In the genomic region with DNA sequence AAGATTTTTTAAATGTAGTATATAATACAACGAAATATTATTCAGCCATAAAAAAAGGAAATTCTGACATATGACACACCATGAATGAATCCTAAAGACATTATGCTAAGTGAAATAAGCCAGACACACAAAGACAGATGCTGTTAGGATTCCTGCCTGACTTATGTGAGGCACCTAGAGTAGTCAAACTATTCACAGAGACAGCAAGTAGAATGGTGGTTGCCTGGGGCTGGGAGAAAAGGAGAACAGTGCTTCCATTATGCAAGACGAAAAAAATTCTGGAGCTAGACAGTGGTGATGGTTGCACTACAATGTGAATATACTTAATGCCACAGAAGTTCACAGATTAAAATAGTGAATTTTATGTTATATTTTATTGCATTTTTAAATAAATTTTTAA, we compare ENCODE assay signal across 24 cellular contexts.
"Had no signal": no experiment of that assay in that cellular context is flagged by ENCODE, and none has a peak within 500 bp of the region (broad histone marks: within the 10 kb centered on the region; RNA-seq: fewer than 3 reads in every experiment).

No MANE protein-coding gene starts in this region.

- H3K9ac ChIP-seq: neural progenitor cell, parathyroid adenoma had no signal

- H2AFZ ChIP-seq: neural progenitor cell, parathyroid adenoma had no signal

- H3K4me2 ChIP-seq: neural progenitor cell had no signal

- H3K9me3 ChIP-seq: ovary, right lobe of liver, sigmoid colon, stomach, thoracic aorta, thyroid gland, tibial nerve, upper lobe of right lung, uterus had no signal

- H3K79me2 ChIP-seq: parathyroid adenoma had no signal

- H3K36me3 ChIP-seq: neural progenitor cell, ovary, right lobe of liver, sigmoid colon, stomach, thoracic aorta, thyroid gland, tibial nerve, upper lobe of right lung, uterus had no signal

- DNase-seq: natural killer cell; occipital lobe; ovary; posterior cingulate gyrus; psoas muscle; right cardiac atrium; right lobe of liver; sigmoid colon; small intestine; stimulated activated CD4-positive, alpha-beta T cell treated with anti-CD3 and anti-CD28 coated beads, Interleukin-15, amount 100 ng/mL, for 24 hours; stimulated activated CD4-positive, alpha-beta T cell treated with anti-CD3 and anti-CD28 coated beads, Interleukin-2, amount 100 ng/mL, for 24 hours; stimulated activated CD4-positive, alpha-beta T cell treated with anti-CD3 and anti-CD28 coated beads, Interleukin-2, amount 100 ng/mL, for 48 hours; stimulated activated CD4-positive, alpha-beta T cell treated with anti-CD3 and anti-CD28 coated beads, Interleukin-4, amount 100 ng/mL, for 24 hours; stimulated activated naive B cell treated with anti-CD40 and anti-IgM and Interleukin-4, amounts not matched to agents 10 μg/mL and 1 μg/mL and 100 μg/mL, for 72 hours; stimulated activated naive CD4-positive, alpha-beta T cell treated with Interleukin-2 at 50 U/mL for 16 hours; stomach; thyroid gland; upper lobe of right lung; uterus had no signal

- H3K27ac ChIP-seq: neural progenitor cell, ovary, parathyroid adenoma, psoas muscle, right lobe of liver, sigmoid colon, stomach, thoracic aorta, thyroid gland, tibial nerve, upper lobe of right lung, uterus had no signal

- H3K4me3 ChIP-seq: neural progenitor cell, ovary, psoas muscle, right lobe of liver, sigmoid colon, stomach, thoracic aorta, thyroid gland, tibial nerve, upper lobe of right lung, uterus had no signal

- ATAC-seq: natural killer cell; psoas muscle; right cardiac atrium; right lobe of liver; stimulated activated effector memory CD8-positive, alpha-beta T cell treated with anti-CD3 and anti-CD28 coated beads, Interleukin-12 subunit alpha, Interleukin-12 subunit beta, amount 100 ng/mL, for 72 hours; stimulated activated naive B cell treated with anti-CD40 and anti-IgM and Interleukin-4, amounts not matched to agents 10 μg/mL and 1 μg/mL and 100 μg/mL, for 72 hours; upper lobe of right lung had no signal

- H3K4me1 ChIP-seq: neural progenitor cell, parathyroid adenoma, psoas muscle, right lobe of liver, sigmoid colon, stomach, thyroid gland, tibial nerve, upper lobe of right lung, uterus had no signal

- H3K27me3 ChIP-seq: neural progenitor cell, ovary, right lobe of liver, sigmoid colon, stomach, thyroid gland, tibial nerve, uterus had no signal
